Comparison of ENCODE assay signal across 9 cellular contexts in the genomic region with DNA sequence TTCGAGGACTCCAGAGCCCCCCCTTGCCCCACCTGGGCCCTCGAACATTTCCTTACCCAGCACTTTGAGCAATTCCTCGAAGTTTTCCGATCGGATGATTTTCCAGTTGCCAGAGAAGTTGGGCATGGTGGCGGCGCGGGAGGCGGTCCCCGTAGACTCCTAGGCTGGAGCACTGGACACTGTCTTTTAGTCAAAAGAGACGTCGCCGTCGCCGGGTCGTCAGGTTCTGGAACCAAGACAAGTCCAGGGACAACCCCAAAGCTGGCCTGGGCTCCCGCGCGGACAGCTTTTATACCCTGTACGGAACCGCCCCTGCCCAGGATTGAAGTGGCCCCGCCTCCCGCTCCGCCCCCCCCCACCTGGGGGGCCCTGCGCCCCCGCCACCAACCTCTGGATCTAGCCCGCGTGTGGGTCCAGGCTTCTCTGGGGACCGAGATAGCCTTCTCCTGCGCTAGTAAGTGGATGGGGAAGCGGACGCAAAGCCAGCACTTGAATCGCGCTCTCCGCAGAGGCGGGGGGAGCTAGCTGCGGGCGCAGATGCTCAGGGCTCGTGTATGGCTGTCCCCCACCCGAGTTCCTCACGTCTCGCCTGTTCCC. TPM values are rescaled to one million over a fixed set of nuclear protein-coding genes. Genes with fewer than 3 reads are reported as not detected.
A peak's percentile ranks its signal among the peaks of the same experiment; 100 is the strongest.
DNase-seq lines count a peak whose midpoint lies in the region; ATAC-seq and TF ChIP-seq lines count a peak whose summit lies in the region.
"Had no signal": no experiment of that assay in that cellular context is flagged by ENCODE, and none has a peak within 500 bp of the region (broad histone marks: within the 10 kb centered on the region; RNA-seq: fewer than 3 reads in every experiment).

A gene (minus strand): TSS at position 263 of the 597 bp plus-strand sequence. CDS start 137 bp downstream, at position 126.

- intact Hi-C loops in lower lobe of right lung (cut with DNase I): no loop called here

- DNase-seq in NCI-H1092 treated with DMSO at 0.1 percent for 48 hours (lab: John Stamatoyannopoulos, UW) (peak; percentile 50), NCI-H1092 (lab: John Stamatoyannopoulos, UW) (no peak), SJCRH30 (no peak), caudate nucleus (lab: John Stamatoyannopoulos, UW) (peak in 3 of 61 donors; percentile 20 to 53 (median 23)), lower lobe of right lung (peak; percentile 57), suprapubic skin (ENCODE audit: low spot score in 2 of 2) (peak in 1 of 2 donors; percentile 76), inferior parietal cortex (ENCODE audit: extremely low spot score) (no peak), retina (no peak)

- peak; percentile 18 to 44 for ATAC-seq in lower lobe of right lung

- TF ChIP-seq EP300 in suprapubic skin (IDR thresholded peaks at IDR 0.05): no peak

- H3K9me3 ChIP-seq in SJCRH30 (replicated peaks): no peaks in the 10 kb centered on the region
- no peaks in the 10 kb centered on the region for H3K9me3 ChIP-seq in lower lobe of right lung
- no peaks in the 10 kb centered on the region for H3K9me3 ChIP-seq in suprapubic skin

- H3K36me3 ChIP-seq in SJCRH30 (no peaks in the 10 kb centered on the region), lower lobe of right lung (no peaks in the 10 kb centered on the region), suprapubic skin (no peaks in the 10 kb centered on the region)

- H3K4me3 ChIP-seq in SJCRH30 (peak within 1 kb of the TSS; percentile 52), lower lobe of right lung (peak within 1 kb of the TSS; percentile 47), suprapubic skin (peak within 1 kb of the TSS; percentile 55)

- H3K27me3 ChIP-seq in SJCRH30: peaks cover 18% of the 10 kb centered on the region
- peaks cover 45% of the 10 kb centered on the region for H3K27me3 ChIP-seq in lower lobe of right lung (ENCODE audit: low read depth)
- H3K27me3 ChIP-seq in suprapubic skin: peaks cover 3% of the 10 kb centered on the region

- TF ChIP-seq POLR2A in suprapubic skin (IDR thresholded peaks at IDR 0.05): no peak

- TF ChIP-seq CTCF in lower lobe of right lung (IDR thresholded peaks at IDR 0.05) (no peak), suprapubic skin (IDR thresholded peaks at IDR 0.05) (no peak)

- 8% methylated on average over 14 of the region's 42 CpGs for WGBS in suprapubic skin

- no peak within 1 kb of the TSS for H3K27ac ChIP-seq in SJCRH30
- H3K27ac ChIP-seq in caudate nucleus (ENCODE audit: low read depth, low read length): peak within 1 kb of the TSS; percentile 52
- peak within 1 kb of the TSS; percentile 64 for H3K27ac ChIP-seq in lower lobe of right lung
- H3K27ac ChIP-seq in suprapubic skin: peak within 1 kb of the TSS; percentile 80
- H3K27ac ChIP-seq: C4-2B had no signal

- H3K4me1 ChIP-seq in SJCRH30 (peaks cover 25% of the 10 kb centered on the region), lower lobe of right lung (peaks cover 38% of the 10 kb centered on the region), suprapubic skin (peaks cover 75% of the 10 kb centered on the region)

RNA-seq across cellular contexts. Expression of the gene that starts here (rescaled TPM):
- total RNA-seq in SJCRH30 (2014; rRNA removed; shearing (Covaris generic)): 0.43 and 0.85 TPM in 2 replicates
- total RNA-seq in lower lobe of right lung: 2.1 TPM
- total RNA-seq in suprapubic skin: 10 to 100 TPM; 38.4 to 98.0 (median 68.2) TPM

Comparison
In these comparisons a context has a peak if more than half of its experiments do, and no peak if none do; other contexts are left out.
1. RNA of the gene that starts here (total RNA-seq): 38.4 to 98.0 TPM in suprapubic skin; 2.1 TPM in lower lobe of right lung (single experiment) and 0.43 to 0.85 TPM in SJCRH30; every median in the first group is over 10 times any median in the second.
2. DNase-seq: peak in NCI-H1092 treated with DMSO at 0.1 percent for 48 hours (single experiment) and lower lobe of right lung (single experiment); none in NCI-H1092 (single experiment), SJCRH30 (0 of 2), inferior parietal cortex (single experiment) and retina (single experiment).
3. Peak in every context shown above with its lines, with median percentiles within 50 percentile points of each other: H3K4me3 ChIP-seq.